In genomic region chr7:102463841-102464576, GRCh38 we compare ENCODE assay signal across 1 cellular context.
TF ChIP-seq lines count a peak whose summit lies in the region.

No MANE protein-coding gene starts in this region.

TF ChIP-seq in HCT116, 20 proteins besides CTCF, POLR2A, EP300 and RAD21 (continued from another document):
- TF ChIP-seq ATF3 (IDR thresholded peaks at IDR 0.05) = no peak
- TF ChIP-seq ZBTB33 (IDR thresholded peaks at IDR 0.05; ENCODE audit: extremely low read depth, insufficient replicate concordance, low read length) = no peak
- no peak for TF ChIP-seq TCF7L2 (IDR thresholded peaks at IDR 0.05; ENCODE audit: borderline replicate concordance, extremely low read depth, insufficient read depth, insufficient read length)
- TF ChIP-seq EZH2phosphoT487 (IDR thresholded peaks at IDR 0.05; ENCODE audit: borderline replicate concordance) = no peak
- no peak for TF ChIP-seq ELF1 (IDR thresholded peaks at IDR 0.05; ENCODE audit: borderline replicate concordance, low read depth)
